Comparison of ENCODE assay signal across 9 cellular contexts in the genomic region with DNA sequence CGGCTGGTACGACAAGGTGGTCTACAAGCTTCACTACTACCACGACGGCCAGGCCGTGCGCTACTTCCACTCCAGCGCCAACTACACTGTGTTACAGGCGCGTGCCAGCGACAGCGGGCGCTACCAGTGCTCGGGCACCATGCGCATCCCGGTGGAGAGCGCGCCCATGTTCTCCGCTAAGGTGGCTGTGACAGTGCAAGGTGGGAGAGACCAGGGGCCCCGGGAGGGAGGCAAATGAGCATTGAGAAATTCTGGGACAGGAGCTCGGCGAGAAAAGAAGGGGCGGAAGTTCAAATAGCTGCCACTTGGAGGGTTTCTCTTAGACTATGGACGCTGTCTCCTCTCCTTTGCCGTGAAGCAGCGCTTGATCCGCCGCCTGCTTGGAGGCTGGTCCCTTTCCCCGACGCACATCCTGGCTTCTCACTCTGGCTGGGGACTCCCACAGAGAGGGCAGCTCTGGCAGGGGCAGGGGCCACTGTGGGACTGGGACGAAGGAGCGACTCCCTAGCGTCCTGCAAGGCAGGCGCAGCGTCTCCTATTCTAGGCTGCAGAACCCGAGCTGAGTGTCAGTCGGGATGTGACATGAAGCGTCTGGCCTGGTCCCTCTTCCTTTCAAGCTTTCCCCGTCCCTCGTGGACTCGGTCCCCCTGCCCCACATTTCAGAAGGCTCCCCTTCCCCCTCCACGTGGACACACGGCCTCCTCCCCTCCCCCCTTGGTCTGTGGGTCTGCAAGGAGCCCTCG. TPM values are rescaled to one million over a fixed set of nuclear protein-coding genes. Genes with fewer than 3 reads are reported as not detected.
DNase-seq lines count a peak whose midpoint lies in the region; ATAC-seq and TF ChIP-seq lines count a peak whose summit lies in the region.
"Had no signal": no experiment of that assay in that cellular context is flagged by ENCODE, and none has a peak within 500 bp of the region (broad histone marks: within the 10 kb centered on the region; RNA-seq: fewer than 3 reads in every experiment).

No MANE protein-coding gene starts in this region.

- peak; percentile 39 to 55 for DNase-seq in AML-193 (lab: John Stamatoyannopoulos, UW)
- peak; percentile 55 to 63 for DNase-seq in SJSA1 (ENCODE audit: low read depth in 1 of 2, low spot score in 2 of 2)
- DNase-seq in amniotic stem cell (lab: John Stamatoyannopoulos, UW) = peak; percentile 16
- DNase-seq in left ventricle myocardium superior = peak; percentile 64
- DNase-seq in prostate gland (ENCODE audit: low spot score) = peak; percentile 33
- DNase-seq in NCI-H1092 (lab: John Stamatoyannopoulos, UW) = no peak

- H3K27ac ChIP-seq in SJSA1 (peak overlapping the region; percentile 46; the same call in 1 of the 2 replicates), prostate gland (peak overlapping the region; percentile 62 to 80)

- peak in 1 of 4 experiments; percentile 36 for TF ChIP-seq CTCF in prostate gland (IDR thresholded peaks at IDR 0.05)

- H3K4me3 ChIP-seq in SJSA1 (peak overlapping the region; percentile 87), prostate gland (peak overlapping the region; percentile 53 to 64)

- H3K4me1 ChIP-seq in SJSA1 (replicated peaks) = peaks cover 49% of the 10 kb centered on the region
- no peaks in the 10 kb centered on the region for H3K4me1 ChIP-seq in prostate gland (replicated peaks)

- intact Hi-C loops in left ventricle myocardium superior (cut with micrococcal nuclease) = no loop called here
- intact Hi-C loops in prostate gland (cut with DNase I) = no loop called here

- H3K27me3 ChIP-seq in SJSA1 (replicated peaks) (no peaks in the 10 kb centered on the region), prostate gland (replicated peaks; ENCODE audit: insufficient read depth) (no peaks in the 10 kb centered on the region)

- no peak for TF ChIP-seq POLR2A in prostate gland (IDR thresholded peaks at IDR 0.05)

- under 1% methylated on average over 43 of the region's 43 CpGs for WGBS in prostate gland

- H3K36me3 ChIP-seq in SJSA1 = 0 out of 2 replicates have a peak, but pooled peaks cover 2% of the 10 kb centered on the region
- H3K36me3 ChIP-seq in prostate gland = no peaks in the 10 kb centered on the region

- H3K9me3 ChIP-seq in SJSA1 (replicated peaks) (no peaks in the 10 kb centered on the region), prostate gland (no peaks in the 10 kb centered on the region)

- ATAC-seq in GM18909 (IDR thresholded peaks at IDR 0.05; ENCODE audit: poor library complexity, unreplicated experiment) = peak; percentile 24
- ATAC-seq in HG03521 (IDR thresholded peaks at IDR 0.05; ENCODE audit: unreplicated experiment) = peak; percentile 15
- ATAC-seq in left ventricle myocardium superior = peak; percentile 51

RNA-seq across cellular contexts. Expression of a gene that starts 4.7 kb away (rescaled TPM):
- total RNA-seq in SJSA1 (2014; rRNA removed; shearing (Covaris generic)) = 1.3 and 2.7 TPM in 2 replicates
- total RNA-seq in left ventricle myocardium superior = 0.17 TPM
- total RNA-seq in prostate gland = 1 to 10 TPM in 1 of 2 donors, under 1 TPM in 1; 0.36 to 2.3 TPM

RNA-seq across cellular contexts. Expression of a gene that starts 19.0 kb away (rescaled TPM):
- 0.29 TPM in 1 of 2 replicates, not detected in the other for total RNA-seq in SJSA1 (2014; rRNA removed; shearing (Covaris generic))
- not detected for total RNA-seq in left ventricle myocardium superior
- total RNA-seq in prostate gland = not detected
- total RNA-seq: T-helper 1 cell treated with Interleukin-12 subunit alpha and Interleukin-12 subunit beta and Interleukin-4 antibody, amounts not matched to agents 30 ng/mL and 1 ng/mL, for 36 hours had no signal

RNA-seq across cellular contexts. Expression of a gene that starts 23.5 kb away (rescaled TPM):
- 50.7 and 57.9 TPM in 2 replicates for total RNA-seq in SJSA1 (2014; rRNA removed; shearing (Covaris generic))
- total RNA-seq in left ventricle myocardium superior (8.3 TPM), prostate gland (10 to 100 TPM; 34.4 to 35.6 TPM)

RNA-seq across cellular contexts. Expression of a gene that starts 40.1 kb away (rescaled TPM):
- 22.8 and 30.6 TPM in 2 replicates for total RNA-seq in SJSA1 (2014; rRNA removed; shearing (Covaris generic))
- 12.8 TPM for total RNA-seq in left ventricle myocardium superior
- total RNA-seq in prostate gland = 10 to 100 TPM; 34.6 to 38.9 TPM
